8 cellular contexts compared by ENCODE assay signal in genomic region chr2:99488999-99489757, GRCh38. TPM values are rescaled to one million over a fixed set of nuclear protein-coding genes. Genes with fewer than 3 reads are reported as not detected.
DNase-seq lines count a peak whose midpoint lies in the region; ATAC-seq, FAIRE-seq and TF ChIP-seq lines count a peak whose summit lies in the region.

No MANE protein-coding gene starts in this region.

- no peaks in the 10 kb centered on the region for H3K9me2 ChIP-seq in OCI-LY7 (ENCODE audit: insufficient read depth, low read length)

- H4K20me1 ChIP-seq in OCI-LY7 (ENCODE audit: insufficient read depth, low read length) (peaks cover 32% of the 10 kb centered on the region), neural progenitor cell (ENCODE audit: low read depth) (peaks cover 36% of the 10 kb centered on the region)

- peaks cover 49% of the 10 kb centered on the region for H3K79me2 ChIP-seq in OCI-LY7 (ENCODE audit: insufficient read depth, low read depth, low read length)
- peaks cover 39% of the 10 kb centered on the region for H3K79me2 ChIP-seq in neural progenitor cell (ENCODE audit: low read depth)

- peak overlapping the region; percentile 97 for H3K4me3 Mint-ChIP-seq in neural progenitor cell

- H3K27me3 ChIP-seq in neural progenitor cell (peaks cover 13% of the 10 kb centered on the region), tibial artery (no peaks in the 10 kb centered on the region)

- peak overlapping the region; percentile 80 for H3K9ac ChIP-seq in neural progenitor cell

- TF ChIP-seq CTCF in AG09309 (IDR thresholded peaks at IDR 0.05; ENCODE audit: control insufficient read depth, insufficient read depth, low read depth, low read length, missing control alignments) (no peak), OCI-LY7 (conservative IDR thresholded peaks at IDR 0.05; ENCODE audit: low read length) (no peak), neural progenitor cell (IDR thresholded peaks at IDR 0.05) (no peak), tibial artery (IDR thresholded peaks at IDR 0.05) (no peak)

- peaks cover 29% of the 10 kb centered on the region for H3K4me1 Mint-ChIP-seq in neural progenitor cell

- POLR2A ChIA-PET in OCI-LY7 (lab: Charles Lee), result no interaction called here

- H3K36me3 ChIP-seq in OCI-LY7 (ENCODE audit: insufficient read depth, low read length) (peaks cover 4% of the 10 kb centered on the region), neural progenitor cell (no peaks in the 10 kb centered on the region), tibial artery (no peaks in the 10 kb centered on the region)

- intact Hi-C loops in OCI-LY7 (cut with micrococcal nuclease; ENCODE audit: unreplicated experiment), result no loop called here
- intact Hi-C loops in tibial artery (cut with DNase I; ENCODE audit: low total_unique reads), result no loop called here

- CTCF ChIA-PET in OCI-LY7 (lab: Charles Lee; ENCODE audit: unreplicated experiment), result no interaction called here

- ATAC-seq in GM18907 (IDR thresholded peaks at IDR 0.05; ENCODE audit: unreplicated experiment) (peak; percentile 36), HG03135 (IDR thresholded peaks at IDR 0.05; ENCODE audit: unreplicated experiment) (peak; percentile 36)

- H3K27ac ChIP-seq in OCI-LY7 (ENCODE audit: low read depth, low read length, poor library complexity, severe bottlenecking) (peak overlapping the region; percentile 40), neural progenitor cell (peak overlapping the region; percentile 93), tibial artery (peak overlapping the region; percentile 86 to 98)

- BruUV-seq in OCI-LY7 (replicated peaks; lab: Mats Ljungman, UMichigan), result no TSS peak

- H3K9me3 ChIP-seq in OCI-LY7 (ENCODE audit: low read length) (no peaks in the 10 kb centered on the region), neural progenitor cell (ENCODE audit: low read depth) (no peaks in the 10 kb centered on the region), tibial artery (no peaks in the 10 kb centered on the region)

- no peak for FAIRE-seq in frontal cortex (lab: Jason Lieb, UNC)

- H3K4me3 ChIP-seq in AG09309 (ENCODE audit: control insufficient read depth, low read depth, low read length), result peak overlapping the region; percentile 57
- peak overlapping the region; percentile 78 for H3K4me3 ChIP-seq in OCI-LY7 (ENCODE audit: low read depth, low read length, poor library complexity, severe bottlenecking)
- peak overlapping the region; percentile 98 for H3K4me3 ChIP-seq in neural progenitor cell
- H3K4me3 ChIP-seq in tibial artery, result peak overlapping the region; percentile 79 to 94

- no peaks in the 10 kb centered on the region for H3K9me3 Mint-ChIP-seq in neural progenitor cell

- no peaks in the 10 kb centered on the region for H3K27me3 Mint-ChIP-seq in neural progenitor cell (ENCODE audit: insufficient read depth, low read depth)

- H2AFZ ChIP-seq in OCI-LY7 (ENCODE audit: low read length), result peak overlapping the region; percentile 11; the same call in 1 of the 2 replicates
- no peak overlapping the region for H2AFZ ChIP-seq in neural progenitor cell (replicated peaks)

- no peaks in the 10 kb centered on the region for H3K36me3 Mint-ChIP-seq in neural progenitor cell

- H3K4me2 ChIP-seq in OCI-LY7 (ENCODE audit: low read length), result peak overlapping the region; percentile 69
- H3K4me2 ChIP-seq in neural progenitor cell, result peak overlapping the region; percentile 94

- DNase-seq in AG09309 (ENCODE audit: low read depth) (no peak), OCI-LY7 (ENCODE audit: low spot score) (peak; percentile 63), frontal cortex (ENCODE audit: low spot score in 2 of 2) (peak; percentile 76 to 86), neural progenitor cell (ENCODE audit: low spot score) (peak; percentile 84), tibial artery (peak; percentile 68 to 79)
- peak in 3 of 4 experiments; percentile 16 to 18 (median 17) for DNase-seq in activated naive CD4-positive, alpha-beta T cell (lab: John Stamatoyannopoulos, UW)

- peaks cover 5% of the 10 kb centered on the region for H3F3A ChIP-seq in neural progenitor cell (ENCODE audit: low read depth)

- H3K27ac Mint-ChIP-seq in neural progenitor cell, result peak overlapping the region; percentile 76

- H3K4me1 ChIP-seq in OCI-LY7 (ENCODE audit: insufficient read depth, low read length, poor library complexity, severe bottlenecking), result peaks cover 28% of the 10 kb centered on the region
- H3K4me1 ChIP-seq in neural progenitor cell, result peaks cover 12% of the 10 kb centered on the region
- H3K4me1 ChIP-seq in tibial artery, result peaks cover 0 to 30% (median 13%) of the 10 kb centered on the region in 4 donors

RNA-seq across cellular contexts. Expression of gene REV1, which starts 0.6 kb away (rescaled TPM):
- 59.4 and 68.1 TPM in 2 replicates for total RNA-seq in OCI-LY7 (2014; rRNA removed; shearing (Covaris generic))
- total RNA-seq in OCI-LY7 (2022), result 51.6 and 65.5 TPM in 2 replicates
- 84.8 TPM for total RNA-seq in frontal cortex
- total RNA-seq in neural progenitor cell (ENCODE audit: low replicate concordance), result 42.3 and 51.9 TPM in 2 replicates

Comparison
In these comparisons a context has a peak if more than half of its experiments do, and no peak if none do; other contexts are left out.
1. H3K27ac ChIP-seq: peak in every context shown above with its lines; median percentile 93 in neural progenitor cell; 92 in tibial artery; 40 in OCI-LY7.